ENCODE assay signal across 1 cellular context in genomic region chr6:16749516-16750485, GRCh38.
TF ChIP-seq lines count a peak whose summit lies in the region.

No MANE protein-coding gene starts in this region.

TF ChIP-seq in HEK293, 187 proteins besides CTCF, POLR2A, EP300 and RAD21 (continued from another document):
- TF ChIP-seq, protein P1, sequence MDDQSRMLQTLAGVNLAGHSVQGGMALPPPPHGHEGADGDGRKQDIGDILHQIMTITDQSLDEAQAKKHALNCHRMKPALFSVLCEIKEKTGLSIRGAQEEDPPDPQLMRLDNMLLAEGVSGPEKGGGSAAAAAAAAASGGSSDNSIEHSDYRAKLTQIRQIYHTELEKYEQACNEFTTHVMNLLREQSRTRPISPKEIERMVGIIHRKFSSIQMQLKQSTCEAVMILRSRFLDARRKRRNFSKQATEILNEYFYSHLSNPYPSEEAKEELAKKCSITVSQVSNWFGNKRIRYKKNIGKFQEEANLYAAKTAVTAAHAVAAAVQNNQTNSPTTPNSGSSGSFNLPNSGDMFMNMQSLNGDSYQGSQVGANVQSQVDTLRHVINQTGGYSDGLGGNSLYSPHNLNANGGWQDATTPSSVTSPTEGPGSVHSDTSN (CRISPR knock-in tag; IDR thresholded peaks at IDR 0.05), result no peak
- TF ChIP-seq KLF8 (tag by site-specific recombination; IDR thresholded peaks at IDR 0.05), result no peak
- TF ChIP-seq ZNF302 (tag by site-specific recombination; IDR thresholded peaks at IDR 0.05; ENCODE audit: low read depth), result no peak
